2 cellular contexts compared by ENCODE assay signal in genomic region chr10:98555011-98555619, GRCh38.
TF ChIP-seq lines count a peak whose summit lies in the region.

No MANE protein-coding gene starts in this region.

TF ChIP-seq in HEK293, 187 proteins besides CTCF, POLR2A, EP300 and RAD21 (continued from another document and continues in another):
- TF ChIP-seq ZNF610 (tag by site-specific recombination; IDR thresholded peaks at IDR 0.05; ENCODE audit: borderline replicate concordance), result no peak
- TF ChIP-seq ZNF776 (tag by site-specific recombination; IDR thresholded peaks at IDR 0.05; ENCODE audit: borderline replicate concordance), result no peak
- TF ChIP-seq GFI1B (tag by site-specific recombination; IDR thresholded peaks at IDR 0.05), result no peak
- TF ChIP-seq PRDM2 (tag by site-specific recombination; IDR thresholded peaks at IDR 0.05; ENCODE audit: borderline replicate concordance), result no peak
- no peak for TF ChIP-seq ZNF391 (tag by site-specific recombination; IDR thresholded peaks at IDR 0.05; ENCODE audit: borderline replicate concordance, low read depth)
- no peak for TF ChIP-seq ZNF692 (tag by site-specific recombination; IDR thresholded peaks at IDR 0.05)
- TF ChIP-seq GLIS1 (tag by site-specific recombination; IDR thresholded peaks at IDR 0.05), result peak; percentile 81
- TF ChIP-seq ZNF433 (tag by site-specific recombination; IDR thresholded peaks at IDR 0.05; ENCODE audit: low read depth), result no peak
- TF ChIP-seq KLF7 (tag by site-specific recombination; IDR thresholded peaks at IDR 0.05; ENCODE audit: borderline replicate concordance), result no peak
- TF ChIP-seq PRDM10 (tag by site-specific recombination; IDR thresholded peaks at IDR 0.05), result peak; percentile 73
- peak; percentile 56 for TF ChIP-seq FEZF1 (tag by site-specific recombination; IDR thresholded peaks at IDR 0.05)
- no peak for TF ChIP-seq ZNF623 (tag by site-specific recombination; IDR thresholded peaks at IDR 0.05)

TF ChIP-seq in WTC11, 78 proteins besides CTCF, POLR2A, EP300 and RAD21 (continued from another document):
- TF ChIP-seq OVOL2 (CRISPR knock-in tag; IDR thresholded peaks at IDR 0.05; ENCODE audit: borderline replicate concordance) (no peak), ZNF416 (CRISPR knock-in tag; IDR thresholded peaks at IDR 0.05) (no peak), NFE2L1 (CRISPR knock-in tag; IDR thresholded peaks at IDR 0.05) (no peak), ZNF423 (CRISPR knock-in tag; IDR thresholded peaks at IDR 0.05) (no peak), ZNF219 (CRISPR knock-in tag; IDR thresholded peaks at IDR 0.05; ENCODE audit: borderline replicate concordance) (no peak), SOX15 (CRISPR knock-in tag; IDR thresholded peaks at IDR 0.05) (no peak), ZNF425 (CRISPR knock-in tag; conservative IDR thresholded peaks at IDR 0.05) (no peak), ZNF317 (CRISPR knock-in tag; IDR thresholded peaks at IDR 0.05; ENCODE audit: borderline replicate concordance, low read depth) (no peak), ZNF263 (CRISPR knock-in tag; IDR thresholded peaks at IDR 0.05; ENCODE audit: low read depth) (no peak)
